ENCODE assay signal across 8 cellular contexts in genomic region chr20:34516038-34516873, GRCh38. TPM values are rescaled to one million over a fixed set of nuclear protein-coding genes. Genes with fewer than 3 reads are reported as not detected.
DNase-seq lines count a peak whose midpoint lies in the region; ATAC-seq and TF ChIP-seq lines count a peak whose summit lies in the region.

Gene DYNLRB1, plus strand, starts transcription at chr20:34516422. Its CDS starts 37 bp downstream, at chr20:34516459.

- no peaks in the 10 kb centered on the region for H3K9me3 Mint-ChIP-seq in activated CD4-positive, alpha-beta T cell treated with anti-CD3 and anti-CD28 coated beads for 36 hours (ENCODE audit: low read depth)
- H3K9me3 Mint-ChIP-seq in chondrocyte (ENCODE audit: low read depth), result no peaks in the 10 kb centered on the region

- H3K4me3 ChIP-seq in kidney epithelial cell (ENCODE audit: low read depth, low read length), result peak within 1 kb of the TSS; percentile 65

- ATAC-seq in HG03439 (IDR thresholded peaks at IDR 0.05; ENCODE audit: unreplicated experiment), result peak; percentile 72
- peak; percentile 81 for ATAC-seq in activated CD4-positive, alpha-beta T cell treated with anti-CD3 and anti-CD28 coated beads for 36 hours

- H3K36me3 Mint-ChIP-seq in activated CD4-positive, alpha-beta T cell treated with anti-CD3 and anti-CD28 coated beads for 36 hours (ENCODE audit: low read depth), result peaks cover 9% of the 10 kb centered on the region
- peaks cover 17% of the 10 kb centered on the region for H3K36me3 Mint-ChIP-seq in chondrocyte (ENCODE audit: low read depth)

- POLR2A ChIA-PET in activated CD4-positive, alpha-beta T cell treated with anti-CD3 and anti-CD28 coated beads for 36 hours (lab: Charles Lee), result interaction anchor here (0.7 to 2.4 kb wide), 9 partner anchors 15 to 471 kb away, joined by 3 to 9 read pairs (median 4); partner anchors contain the start of genes ITCH and MAP1LC3A

- H3K27me3 Mint-ChIP-seq in activated CD4-positive, alpha-beta T cell treated with anti-CD3 and anti-CD28 coated beads for 36 hours, result no peaks in the 10 kb centered on the region
- H3K27me3 Mint-ChIP-seq in chondrocyte (ENCODE audit: low read depth), result no peaks in the 10 kb centered on the region

- intact Hi-C loops in activated CD4-positive, alpha-beta T cell treated with anti-CD3 and anti-CD28 coated beads for 36 hours (cut with DNase I, micrococcal nuclease), result loop anchor here (1.0 to 5.0 kb wide), 13 partner anchors 42 to 1436 kb away; partner anchors contain the start of genes ACSS2 (in 1 of the 2), AHCY (in 1 of the 2), EDEM2 (in 1 of the 2) and EIF2S2 (in 1 of the 2)

- peaks cover 33% of the 10 kb centered on the region for H3K4me1 Mint-ChIP-seq in activated CD4-positive, alpha-beta T cell treated with anti-CD3 and anti-CD28 coated beads for 36 hours
- H3K4me1 Mint-ChIP-seq in chondrocyte (ENCODE audit: low read depth), result peaks cover 47% of the 10 kb centered on the region

- no peaks in the 10 kb centered on the region for H3K27me3 ChIP-seq in kidney epithelial cell (ENCODE audit: control insufficient read depth, insufficient read depth, low read length)

- TF ChIP-seq CTCF in chondrocyte (IDR thresholded peaks at IDR 0.05) (no peak), kidney epithelial cell (IDR thresholded peaks at IDR 0.05; ENCODE audit: insufficient read depth, low read length, poor library complexity, severe bottlenecking) (no peak)

- H3K36me3 ChIP-seq in kidney epithelial cell (ENCODE audit: control insufficient read depth, insufficient read depth, low read length), result no peaks in the 10 kb centered on the region

- peak within 1 kb of the TSS; percentile 97 for H3K4me3 Mint-ChIP-seq in activated CD4-positive, alpha-beta T cell treated with anti-CD3 and anti-CD28 coated beads for 36 hours
- H3K4me3 Mint-ChIP-seq in chondrocyte (ENCODE audit: unreplicated experiment), result peak within 1 kb of the TSS; percentile 90

- CTCF ChIA-PET in activated CD4-positive, alpha-beta T cell treated with anti-CD3 and anti-CD28 coated beads for 36 hours (lab: Charles Lee), result interaction anchor here (0.7 to 7.8 kb wide), 17 partner anchors 11 to 287 kb away, joined by 3 to 82 read pairs (median 4); partner anchors contain the start of gene TP53INP2

- peak within 1 kb of the TSS; percentile 98 for H3K27ac Mint-ChIP-seq in activated CD4-positive, alpha-beta T cell treated with anti-CD3 and anti-CD28 coated beads for 36 hours
- H3K27ac Mint-ChIP-seq in chondrocyte (ENCODE audit: unreplicated experiment), result peak within 1 kb of the TSS; percentile 100

- peak; percentile 71 for TF ChIP-seq POLR2A in GM19193 (IDR thresholded peaks at IDR 0.05; ENCODE audit: extremely low read depth, insufficient read depth, insufficient read length)

- peak; percentile 96 for DNase-seq in Ammon's horn (ENCODE audit: low spot score)
- DNase-seq in NCI-H524 (lab: John Stamatoyannopoulos, UW), result peak; percentile 97 to 98
- peak; percentile 98 for DNase-seq in activated CD4-positive, alpha-beta T cell treated with anti-CD3 and anti-CD28 coated beads for 36 hours
- DNase-seq in chondrocyte (ENCODE audit: low spot score), result peak; percentile 100
- peak; percentile 69 for DNase-seq in kidney epithelial cell (ENCODE audit: low read depth)
- peak; percentile 98 for DNase-seq in stimulated activated CD4-positive, alpha-beta T cell treated with anti-CD3 and anti-CD28 coated beads, Interleukin-15, amount 100 ng/mL, for 24 hours

RNA-seq across cellular contexts. Expression of gene DYNLRB1, which starts in this region (rescaled TPM):
- 100 to 1,000 TPM in 1 of 2 experiments, 10 to 100 TPM in 1; 83.5 to 122 TPM for total RNA-seq in activated CD4-positive, alpha-beta T cell treated with anti-CD3 and anti-CD28 coated beads for 36 hours
- total RNA-seq in chondrocyte (111 to 204 TPM (median 199 TPM) in 3 replicates), kidney epithelial cell (143 TPM in 2 replicates)

Comparison
In these comparisons a context has a peak if more than half of its experiments do, and no peak if none do; other contexts are left out.
1. Peak in every context shown above with its lines: DNase-seq, ATAC-seq and H3K4me3 ChIP-seq.